ENCODE assay signal across 15 cellular contexts in genomic region chr18:73639788-73640187, GRCh38.
A peak's percentile ranks its signal among the peaks of the same experiment; 100 is the strongest.
DNase-seq lines count a peak whose midpoint lies in the region; ATAC-seq, FAIRE-seq and TF ChIP-seq lines count a peak whose summit lies in the region.
"Had no signal": no experiment of that assay in that cellular context is flagged by ENCODE, and none has a peak within 500 bp of the region (broad histone marks: within the 10 kb centered on the region; RNA-seq: fewer than 3 reads in every experiment).

No MANE protein-coding gene starts in this region.

- ATAC-seq in HepG2, result peak; percentile 64
- ATAC-seq in right lobe of liver, result no peak
- ATAC-seq in RWPE2 (ENCODE audit: low read depth), result no peak
- no peak for ATAC-seq in activated naive CD8-positive, alpha-beta T cell treated with anti-CD3 and anti-CD28 coated beads, Interleukin-2, amount 50 U/mL, for 24 hours
- ATAC-seq: CD8-positive, alpha-beta T cell had no signal

- WGBS in HepG2 (ENCODE audit: low lambda C conversion rate), result 43% methylated on average over 3 of the region's 6 CpGs
- 89% methylated on average over 6 of the region's 6 CpGs for WGBS in right lobe of liver (ENCODE audit: insufficient coverage, low coverage, low lambda C conversion rate, missing lambda C conversion rate)
- WGBS in endodermal cell (ENCODE audit: insufficient coverage in 1 of 2, insufficient read length in 1 of 2), 2 experiments, result 92 to 100% methylated on average over 1 to 6 of the region's 6 CpGs

- H3K36me3 ChIP-seq in HepG2 (replicated peaks in 1 of 2; ENCODE audit: control insufficient read depth in 1 of 2, insufficient read depth in 2 of 2, low read length in 2 of 2), result no peaks in the 10 kb centered on the region
- no peaks in the 10 kb centered on the region for H3K36me3 ChIP-seq in right lobe of liver
- no peaks in the 10 kb centered on the region; the same call in 1 of the 2 replicates for H3K36me3 ChIP-seq in RWPE2 (ENCODE audit: low read depth)
- no peaks in the 10 kb centered on the region for H3K36me3 ChIP-seq in endodermal cell (ENCODE audit: control insufficient read depth, insufficient read depth, low read length)

- CTCF ChIA-PET in HepG2 (lab: Yijun Ruan, JAX; ENCODE audit: low intra/inter-chr PET ratio, low total read pairs), result no interaction called here

- in situ Hi-C loops in HepG2 (cut with HindIII; ENCODE audit: extremely low pct_ligation_motif_present, low pct_unique_long_range_greater_than_20kb), result no loop called here

- H3K4me3 ChIP-seq in HepG2 (replicated peaks in 1 of 3; ENCODE audit: insufficient read depth in 1 of 3, low read depth in 2 of 3, low read length in 3 of 3), result no peak overlapping the region
- H3K4me3 ChIP-seq in right lobe of liver, result no peak overlapping the region
- H3K4me3 ChIP-seq in RWPE2 (ENCODE audit: severe bottlenecking), result no peak overlapping the region
- no peak overlapping the region for H3K4me3 ChIP-seq in endodermal cell (ENCODE audit: low read length)

- H3K27ac ChIP-seq in HepG2 (ENCODE audit: extremely low read length, insufficient read depth, low read length), result no peak overlapping the region
- H3K27ac ChIP-seq in right lobe of liver, result no peak overlapping the region
- peak overlapping the region; percentile 78 for H3K27ac ChIP-seq in RWPE2 (ENCODE audit: poor library complexity, severe bottlenecking)
- no peak overlapping the region for H3K27ac ChIP-seq in endodermal cell (ENCODE audit: low read depth, low read length)
- H3K27ac ChIP-seq: 22Rv1 had no signal

- intact Hi-C loops in HepG2 (cut with micrococcal nuclease; ENCODE audit: unreplicated experiment), result no loop called here
- intact Hi-C loops in right lobe of liver (cut with DNase I), result no loop called here

- TF ChIP-seq POLR2A in HepG2 (IDR thresholded peaks at IDR 0.05; ENCODE audit: insufficient read depth in 1 of 2, low read depth in 2 of 2, low read length in 2 of 2), result no peak
- TF ChIP-seq POLR2A in right lobe of liver (IDR thresholded peaks at IDR 0.05), result no peak

- no peaks in the 10 kb centered on the region for H3K9me3 Mint-ChIP-seq in endodermal cell
- H3K9me3 Mint-ChIP-seq in activated naive CD8-positive, alpha-beta T cell treated with anti-CD3 and anti-CD28 coated beads, Interleukin-2, amount 50 U/mL, for 24 hours, result peaks cover under 1% of the 10 kb centered on the region
- H3K9me3 Mint-ChIP-seq: CD8-positive, alpha-beta T cell had no signal

- H3K27me3 Mint-ChIP-seq in endodermal cell (ENCODE audit: insufficient read depth), result no peaks in the 10 kb centered on the region
- no peaks in the 10 kb centered on the region for H3K27me3 Mint-ChIP-seq in activated naive CD8-positive, alpha-beta T cell treated with anti-CD3 and anti-CD28 coated beads, Interleukin-2, amount 50 U/mL, for 24 hours

- H3K4me2 ChIP-seq in HepG2 (ENCODE audit: low read depth, low read length), result no peak overlapping the region

- H3K36me3 Mint-ChIP-seq in endodermal cell (ENCODE audit: low read depth), result no peaks in the 10 kb centered on the region
- H3K36me3 Mint-ChIP-seq in activated naive CD8-positive, alpha-beta T cell treated with anti-CD3 and anti-CD28 coated beads, Interleukin-2, amount 50 U/mL, for 24 hours (ENCODE audit: low read depth), result no peaks in the 10 kb centered on the region
- H3K36me3 Mint-ChIP-seq: CD14-positive monocyte; CD8-positive, alpha-beta T cell had no signal

- no peaks in the 10 kb centered on the region for H4K20me1 ChIP-seq in HepG2 (ENCODE audit: insufficient read depth, low read length)

- H2AFZ ChIP-seq in HepG2 (ENCODE audit: low read length), result no peak overlapping the region

- no TSS peak for BruUV-seq in HepG2 (replicated peaks; lab: Mats Ljungman, UMichigan)

- H3K9ac ChIP-seq in HepG2 (ENCODE audit: insufficient read depth, low read depth, low read length) (no peak overlapping the region), endodermal cell (ENCODE audit: extremely low read depth, low read length, poor library complexity, severe bottlenecking) (no peak overlapping the region)

- H3K27ac Mint-ChIP-seq in endodermal cell, result no peak overlapping the region
- H3K27ac Mint-ChIP-seq in activated naive CD8-positive, alpha-beta T cell treated with anti-CD3 and anti-CD28 coated beads, Interleukin-2, amount 50 U/mL, for 24 hours, result no peak overlapping the region
- H3K27ac Mint-ChIP-seq: CD8-positive, alpha-beta T cell had no signal

- no peaks in the 10 kb centered on the region for H3K79me2 ChIP-seq in HepG2 (ENCODE audit: insufficient read depth, low read length)

- no peak overlapping the region for H3K4me3 Mint-ChIP-seq in endodermal cell
- H3K4me3 Mint-ChIP-seq in activated naive CD8-positive, alpha-beta T cell treated with anti-CD3 and anti-CD28 coated beads, Interleukin-2, amount 50 U/mL, for 24 hours, result no peak overlapping the region
- H3K4me3 Mint-ChIP-seq: CD14-positive monocyte; CD8-positive, alpha-beta T cell had no signal

- H3K4me1 ChIP-seq in HepG2 (ENCODE audit: insufficient read depth, low read length) (no peaks in the 10 kb centered on the region), right lobe of liver (no peaks in the 10 kb centered on the region), RWPE2 (ENCODE audit: insufficient read depth, poor library complexity, severe bottlenecking) (peaks cover 32% of the 10 kb centered on the region), endodermal cell (ENCODE audit: control insufficient read depth, insufficient read depth, low read length) (peaks cover 2% of the 10 kb centered on the region)

- no peak for TF ChIP-seq EP300 in HepG2 (IDR thresholded peaks at IDR 0.05; ENCODE audit: low read depth in 2 of 2, low read length in 2 of 2)
- no peak for TF ChIP-seq EP300 in HepG2 (CRISPR knock-in tag; IDR thresholded peaks at IDR 0.05; ENCODE audit: borderline replicate concordance)

- H3K9me3 ChIP-seq in HepG2 (ENCODE audit: low read length), result no peaks in the 10 kb centered on the region
- H3K9me3 ChIP-seq in right lobe of liver, result no peaks in the 10 kb centered on the region
- H3K9me3 ChIP-seq in RWPE2 (ENCODE audit: severe bottlenecking), result no peaks in the 10 kb centered on the region
- no peaks in the 10 kb centered on the region for H3K9me3 ChIP-seq in endodermal cell (ENCODE audit: control insufficient read depth, low read length)

- TF ChIP-seq RAD21 in HepG2 (CRISPR knock-in tag; IDR thresholded peaks at IDR 0.05), result no peak

- DNase-seq in HepG2 (ENCODE audit: low spot score) (no peak), right lobe of liver (no peak), NCI-H146 treated with DMSO at 0.1 percent for 48 hours (lab: John Stamatoyannopoulos, UW; ENCODE audit: unreplicated experiment) (peak; percentile 26), RWPE2 (ENCODE audit: low spot score) (no peak), endodermal cell (no peak), NCI-H1694 (lab: John Stamatoyannopoulos, UW) (no peak), T-helper 9 cell (no peak)
- no peak for DNase-seq in activated naive CD8-positive, alpha-beta T cell treated with anti-CD3 and anti-CD28 coated beads, Interleukin-2, amount 50 U/mL, for 24 hours
- DNase-seq: CD8-positive, alpha-beta T cell; COR-L47; HCEC 1CT had no signal

- no peak for FAIRE-seq in HepG2 (lab: Jason Lieb, UNC)
- FAIRE-seq: GM12891, HTR-8/SVneo had no signal

- H3K27me3 ChIP-seq in HepG2 (ENCODE audit: control insufficient read depth in 1 of 2, insufficient read depth in 2 of 2, low read length in 2 of 2) (no peaks in the 10 kb centered on the region), right lobe of liver (no peaks in the 10 kb centered on the region), RWPE2 (ENCODE audit: insufficient read depth, poor library complexity, severe bottlenecking) (no peaks in the 10 kb centered on the region), endodermal cell (ENCODE audit: control insufficient read depth, insufficient read depth, low read length, poor library complexity, severe bottlenecking) (no peaks in the 10 kb centered on the region)

- POLR2A ChIA-PET in HepG2 (lab: Yijun Ruan, JAX), result no interaction called here

- TF ChIP-seq CTCF in HepG2 (CRISPR knock-in tag; IDR thresholded peaks at IDR 0.05) (no peak), right lobe of liver (IDR thresholded peaks at IDR 0.05) (no peak), RWPE2 (IDR thresholded peaks at IDR 0.05; ENCODE audit: poor library complexity, severe bottlenecking) (no peak), endodermal cell (conservative IDR thresholded peaks at IDR 0.05) (peak; percentile 36)

- no peaks in the 10 kb centered on the region for H3K4me1 Mint-ChIP-seq in endodermal cell
- H3K4me1 Mint-ChIP-seq in activated naive CD8-positive, alpha-beta T cell treated with anti-CD3 and anti-CD28 coated beads, Interleukin-2, amount 50 U/mL, for 24 hours, result no peaks in the 10 kb centered on the region
- H3K4me1 Mint-ChIP-seq: CD14-positive monocyte had no signal

TF ChIP-seq in HepG2, 621 proteins besides CTCF, POLR2A, EP300 and RAD21 (continues in another document):
- TF ChIP-seq ZNF513 (CRISPR knock-in tag; conservative IDR thresholded peaks at IDR 0.05) (no peak), NFYB (CRISPR knock-in tag; IDR thresholded peaks at IDR 0.05) (no peak), ZNF282 (IDR thresholded peaks at IDR 0.05; ENCODE audit: partially characterized antibody) (no peak), BHLHE40 (IDR thresholded peaks at IDR 0.05; ENCODE audit: low read length) (no peak), KDM6A (CRISPR knock-in tag; IDR thresholded peaks at IDR 0.05; ENCODE audit: low read depth) (no peak), TFDP2 (CRISPR knock-in tag; IDR thresholded peaks at IDR 0.05) (no peak)
